3 cellular contexts compared by ENCODE assay signal in genomic region chr10:57460540-57460939, GRCh38.
TF ChIP-seq lines count a peak whose summit lies in the region.

No MANE protein-coding gene starts in this region.

TF ChIP-seq in A549, 52 proteins besides CTCF, POLR2A, EP300 and RAD21:
- TF ChIP-seq MAFK (IDR thresholded peaks at IDR 0.05; ENCODE audit: partially characterized antibody) = peak; percentile 71
- TF ChIP-seq POLR2AphosphoS2 (conservative IDR thresholded peaks at IDR 0.05; ENCODE audit: low read length) = no peak

TF ChIP-seq in GM23338, 12 proteins besides CTCF, POLR2A, EP300 and RAD21:
- TF ChIP-seq ETS1 (IDR thresholded peaks at IDR 0.05) (no peak), ZNF331 (CRISPR knock-in tag; IDR thresholded peaks at IDR 0.05; ENCODE audit: low read depth) (no peak), NANOG (IDR thresholded peaks at IDR 0.05; ENCODE audit: borderline replicate concordance) (no peak), STAT1 (IDR thresholded peaks at IDR 0.05; ENCODE audit: unreplicated experiment) (no peak)

TF ChIP-seq in K562, 482 proteins besides CTCF, POLR2A, EP300 and RAD21:
- TF ChIP-seq CHD7 (IDR thresholded peaks at IDR 0.05; ENCODE audit: low read depth, low read length) = no peak
- 0 out of 2 replicates have a peak, but pooled peaks have one; percentile 12 for TF ChIP-seq C11orf30 (IDR thresholded peaks at IDR 0.05; ENCODE audit: low read depth)
- no peak for TF ChIP-seq NCOA6 (IDR thresholded peaks at IDR 0.05)
- peak; percentile 43; the same call in 1 of the 2 replicates for TF ChIP-seq ZNF316 (IDR thresholded peaks at IDR 0.05)
